ENCODE assay signal across 1 cellular context in the genomic region with DNA sequence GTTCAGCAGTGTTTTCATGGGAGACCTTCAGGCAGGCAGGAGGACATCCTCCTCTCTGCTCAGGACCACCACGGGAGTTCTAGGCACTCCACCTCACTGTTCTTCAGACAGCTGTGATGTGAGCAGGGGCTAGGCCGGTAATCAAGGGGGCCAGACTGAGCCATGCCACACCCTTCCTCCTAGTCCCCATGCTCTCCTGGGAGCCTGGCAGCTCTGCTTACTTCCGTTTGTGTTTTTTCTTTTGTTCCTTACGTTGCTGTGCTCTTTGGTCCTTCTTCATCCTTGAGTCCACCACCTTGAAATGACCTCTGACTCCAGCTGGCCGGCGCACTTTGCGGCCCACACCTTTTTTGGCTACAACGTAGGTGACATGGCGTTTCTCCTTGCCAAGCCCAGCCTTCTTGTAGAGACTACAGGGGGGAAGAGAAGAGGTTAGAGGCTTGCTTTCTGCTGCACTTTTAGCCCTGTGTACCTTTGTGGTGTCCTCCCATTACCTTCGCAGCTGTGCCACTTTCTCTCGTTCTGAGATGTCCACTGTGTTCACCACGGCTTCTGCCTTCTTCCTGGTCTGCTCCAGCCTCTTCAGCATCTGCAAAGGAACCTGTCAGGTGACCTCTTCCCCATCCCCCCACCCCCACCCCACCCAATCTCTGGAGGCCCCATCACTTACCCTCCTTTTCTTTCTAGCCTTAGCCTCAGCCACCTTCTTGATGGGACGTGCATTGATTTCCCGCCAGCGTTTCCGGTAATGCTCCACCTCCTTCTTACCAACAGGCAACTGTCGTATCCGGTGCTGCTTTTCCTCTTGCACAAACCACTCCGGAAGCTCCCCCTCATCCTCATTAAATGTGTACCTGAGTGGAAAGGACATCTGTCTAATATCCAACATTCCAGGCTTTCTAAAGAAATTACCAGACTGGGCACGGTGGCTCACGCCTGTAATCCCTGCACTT.
A peak's percentile ranks its signal among the peaks of the same experiment; 100 is the strongest.
TF ChIP-seq lines count a peak whose summit lies in the region.

No MANE protein-coding gene starts in this region.

TF ChIP-seq in HepG2, 621 proteins besides CTCF, POLR2A, EP300 and RAD21:
- TF ChIP-seq, protein P1, sequence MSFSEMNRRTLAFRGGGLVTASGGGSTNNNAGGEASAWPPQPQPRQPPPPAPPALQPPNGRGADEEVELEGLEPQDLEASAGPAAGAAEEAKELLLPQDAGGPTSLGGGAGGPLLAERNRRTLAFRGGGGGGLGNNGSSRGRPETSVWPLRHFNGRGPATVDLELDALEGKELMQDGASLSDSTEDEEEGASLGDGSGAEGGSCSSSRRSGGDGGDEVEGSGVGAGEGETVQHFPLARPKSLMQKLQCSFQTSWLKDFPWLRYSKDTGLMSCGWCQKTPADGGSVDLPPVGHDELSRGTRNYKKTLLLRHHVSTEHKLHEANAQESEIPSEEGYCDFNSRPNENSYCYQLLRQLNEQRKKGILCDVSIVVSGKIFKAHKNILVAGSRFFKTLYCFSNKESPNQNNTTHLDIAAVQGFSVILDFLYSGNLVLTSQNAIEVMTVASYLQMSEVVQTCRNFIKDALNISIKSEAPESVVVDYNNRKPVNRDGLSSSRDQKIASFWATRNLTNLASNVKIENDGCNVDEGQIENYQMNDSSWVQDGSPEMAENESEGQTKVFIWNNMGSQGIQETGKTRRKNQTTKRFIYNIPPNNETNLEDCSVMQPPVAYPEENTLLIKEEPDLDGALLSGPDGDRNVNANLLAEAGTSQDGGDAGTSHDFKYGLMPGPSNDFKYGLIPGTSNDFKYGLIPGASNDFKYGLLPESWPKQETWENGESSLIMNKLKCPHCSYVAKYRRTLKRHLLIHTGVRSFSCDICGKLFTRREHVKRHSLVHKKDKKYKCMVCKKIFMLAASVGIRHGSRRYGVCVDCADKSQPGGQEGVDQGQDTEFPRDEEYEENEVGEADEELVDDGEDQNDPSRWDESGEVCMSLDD (CRISPR knock-in tag; IDR thresholded peaks at IDR 0.05; ENCODE audit: borderline replicate concordance): no peak
- no peak for TF ChIP-seq SYNCRIP (IDR thresholded peaks at IDR 0.05; ENCODE audit: insufficient read depth, low read depth, low read length)
- TF ChIP-seq, protein P2, sequence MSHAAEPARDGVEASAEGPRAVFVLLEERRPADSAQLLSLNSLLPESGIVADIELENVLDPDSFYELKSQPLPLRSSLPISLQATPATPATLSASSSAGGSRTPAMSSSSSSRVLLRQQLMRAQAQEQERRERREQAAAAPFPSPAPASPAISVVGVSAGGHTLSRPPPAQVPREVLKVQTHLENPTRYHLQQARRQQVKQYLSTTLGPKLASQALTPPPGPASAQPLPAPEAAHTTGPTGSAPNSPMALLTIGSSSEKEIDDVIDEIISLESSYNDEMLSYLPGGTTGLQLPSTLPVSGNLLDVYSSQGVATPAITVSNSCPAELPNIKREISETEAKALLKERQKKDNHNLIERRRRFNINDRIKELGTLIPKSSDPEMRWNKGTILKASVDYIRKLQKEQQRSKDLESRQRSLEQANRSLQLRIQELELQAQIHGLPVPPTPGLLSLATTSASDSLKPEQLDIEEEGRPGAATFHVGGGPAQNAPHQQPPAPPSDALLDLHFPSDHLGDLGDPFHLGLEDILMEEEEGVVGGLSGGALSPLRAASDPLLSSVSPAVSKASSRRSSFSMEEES (CRISPR knock-in tag; IDR thresholded peaks at IDR 0.05): no peak
- TF ChIP-seq RFX1 (IDR thresholded peaks at IDR 0.05): no peak
- no peak for TF ChIP-seq ZNF230 (CRISPR knock-in tag; IDR thresholded peaks at IDR 0.05)
- TF ChIP-seq, protein P3, sequence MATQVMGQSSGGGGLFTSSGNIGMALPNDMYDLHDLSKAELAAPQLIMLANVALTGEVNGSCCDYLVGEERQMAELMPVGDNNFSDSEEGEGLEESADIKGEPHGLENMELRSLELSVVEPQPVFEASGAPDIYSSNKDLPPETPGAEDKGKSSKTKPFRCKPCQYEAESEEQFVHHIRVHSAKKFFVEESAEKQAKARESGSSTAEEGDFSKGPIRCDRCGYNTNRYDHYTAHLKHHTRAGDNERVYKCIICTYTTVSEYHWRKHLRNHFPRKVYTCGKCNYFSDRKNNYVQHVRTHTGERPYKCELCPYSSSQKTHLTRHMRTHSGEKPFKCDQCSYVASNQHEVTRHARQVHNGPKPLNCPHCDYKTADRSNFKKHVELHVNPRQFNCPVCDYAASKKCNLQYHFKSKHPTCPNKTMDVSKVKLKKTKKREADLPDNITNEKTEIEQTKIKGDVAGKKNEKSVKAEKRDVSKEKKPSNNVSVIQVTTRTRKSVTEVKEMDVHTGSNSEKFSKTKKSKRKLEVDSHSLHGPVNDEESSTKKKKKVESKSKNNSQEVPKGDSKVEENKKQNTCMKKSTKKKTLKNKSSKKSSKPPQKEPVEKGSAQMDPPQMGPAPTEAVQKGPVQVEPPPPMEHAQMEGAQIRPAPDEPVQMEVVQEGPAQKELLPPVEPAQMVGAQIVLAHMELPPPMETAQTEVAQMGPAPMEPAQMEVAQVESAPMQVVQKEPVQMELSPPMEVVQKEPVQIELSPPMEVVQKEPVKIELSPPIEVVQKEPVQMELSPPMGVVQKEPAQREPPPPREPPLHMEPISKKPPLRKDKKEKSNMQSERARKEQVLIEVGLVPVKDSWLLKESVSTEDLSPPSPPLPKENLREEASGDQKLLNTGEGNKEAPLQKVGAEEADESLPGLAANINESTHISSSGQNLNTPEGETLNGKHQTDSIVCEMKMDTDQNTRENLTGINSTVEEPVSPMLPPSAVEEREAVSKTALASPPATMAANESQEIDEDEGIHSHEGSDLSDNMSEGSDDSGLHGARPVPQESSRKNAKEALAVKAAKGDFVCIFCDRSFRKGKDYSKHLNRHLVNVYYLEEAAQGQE (IDR thresholded peaks at IDR 0.05; ENCODE audit: borderline replicate concordance in 1 of 2, low read depth in 1 of 2, low read length in 2 of 2): no peak
- TF ChIP-seq RBFOX2 (IDR thresholded peaks at IDR 0.05; ENCODE audit: low read depth, low read length): peak; percentile 7; the same call in 1 of the 2 replicates
- TF ChIP-seq, protein P4, sequence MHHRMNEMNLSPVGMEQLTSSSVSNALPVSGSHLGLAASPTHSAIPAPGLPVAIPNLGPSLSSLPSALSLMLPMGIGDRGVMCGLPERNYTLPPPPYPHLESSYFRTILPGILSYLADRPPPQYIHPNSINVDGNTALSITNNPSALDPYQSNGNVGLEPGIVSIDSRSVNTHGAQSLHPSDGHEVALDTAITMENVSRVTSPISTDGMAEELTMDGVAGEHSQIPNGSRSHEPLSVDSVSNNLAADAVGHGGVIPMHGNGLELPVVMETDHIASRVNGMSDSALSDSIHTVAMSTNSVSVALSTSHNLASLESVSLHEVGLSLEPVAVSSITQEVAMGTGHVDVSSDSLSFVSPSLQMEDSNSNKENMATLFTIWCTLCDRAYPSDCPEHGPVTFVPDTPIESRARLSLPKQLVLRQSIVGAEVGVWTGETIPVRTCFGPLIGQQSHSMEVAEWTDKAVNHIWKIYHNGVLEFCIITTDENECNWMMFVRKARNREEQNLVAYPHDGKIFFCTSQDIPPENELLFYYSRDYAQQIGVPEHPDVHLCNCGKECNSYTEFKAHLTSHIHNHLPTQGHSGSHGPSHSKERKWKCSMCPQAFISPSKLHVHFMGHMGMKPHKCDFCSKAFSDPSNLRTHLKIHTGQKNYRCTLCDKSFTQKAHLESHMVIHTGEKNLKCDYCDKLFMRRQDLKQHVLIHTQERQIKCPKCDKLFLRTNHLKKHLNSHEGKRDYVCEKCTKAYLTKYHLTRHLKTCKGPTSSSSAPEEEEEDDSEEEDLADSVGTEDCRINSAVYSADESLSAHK (CRISPR knock-in tag; IDR thresholded peaks at IDR 0.05; ENCODE audit: borderline replicate concordance): no peak
- TF ChIP-seq ZNF564 (CRISPR knock-in tag; IDR thresholded peaks at IDR 0.05): no peak
- no peak for TF ChIP-seq FIP1L1 (IDR thresholded peaks at IDR 0.05; ENCODE audit: borderline replicate concordance, insufficient read depth, low read depth, low read length)
- TF ChIP-seq, protein P5, sequence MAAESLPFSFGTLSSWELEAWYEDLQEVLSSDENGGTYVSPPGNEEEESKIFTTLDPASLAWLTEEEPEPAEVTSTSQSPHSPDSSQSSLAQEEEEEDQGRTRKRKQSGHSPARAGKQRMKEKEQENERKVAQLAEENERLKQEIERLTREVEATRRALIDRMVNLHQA (CRISPR knock-in tag; IDR thresholded peaks at IDR 0.05): no peak
- TF ChIP-seq, protein P6, sequence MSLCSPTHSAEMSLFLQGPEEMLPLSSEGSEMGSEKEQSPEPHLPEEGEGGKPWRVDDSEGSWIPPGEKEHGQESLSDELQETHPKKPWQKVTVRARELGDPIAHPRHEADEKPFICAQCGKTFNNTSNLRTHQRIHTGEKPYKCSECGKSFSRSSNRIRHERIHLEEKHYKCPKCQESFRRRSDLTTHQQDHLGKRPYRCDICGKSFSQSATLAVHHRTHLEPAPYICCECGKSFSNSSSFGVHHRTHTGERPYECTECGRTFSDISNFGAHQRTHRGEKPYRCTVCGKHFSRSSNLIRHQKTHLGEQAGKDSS (CRISPR knock-in tag; IDR thresholded peaks at IDR 0.05; ENCODE audit: borderline replicate concordance, low read depth): 0 out of 2 replicates have a peak, but pooled peaks have one; percentile 27
- peak; percentile 23 for TF ChIP-seq HNRNPK (IDR thresholded peaks at IDR 0.05; ENCODE audit: low read depth, low read length, poor library complexity, severe bottlenecking)
- TF ChIP-seq RBM22 (optimal IDR thresholded peaks at IDR 0.05; ENCODE audit: low read length): peak; percentile 99
- TF ChIP-seq DNMT1 (CRISPR knock-in tag; IDR thresholded peaks at IDR 0.05): no peak
- TF ChIP-seq FOXC1 (CRISPR knock-in tag; IDR thresholded peaks at IDR 0.05; ENCODE audit: borderline replicate concordance): no peak
- peak; percentile 57; the same call in 1 of the 2 replicates for TF ChIP-seq PAF1 (CRISPR knock-in tag; IDR thresholded peaks at IDR 0.05)
- no peak for TF ChIP-seq ZFP36L1 (CRISPR knock-in tag; IDR thresholded peaks at IDR 0.05)
- TF ChIP-seq, protein P7, sequence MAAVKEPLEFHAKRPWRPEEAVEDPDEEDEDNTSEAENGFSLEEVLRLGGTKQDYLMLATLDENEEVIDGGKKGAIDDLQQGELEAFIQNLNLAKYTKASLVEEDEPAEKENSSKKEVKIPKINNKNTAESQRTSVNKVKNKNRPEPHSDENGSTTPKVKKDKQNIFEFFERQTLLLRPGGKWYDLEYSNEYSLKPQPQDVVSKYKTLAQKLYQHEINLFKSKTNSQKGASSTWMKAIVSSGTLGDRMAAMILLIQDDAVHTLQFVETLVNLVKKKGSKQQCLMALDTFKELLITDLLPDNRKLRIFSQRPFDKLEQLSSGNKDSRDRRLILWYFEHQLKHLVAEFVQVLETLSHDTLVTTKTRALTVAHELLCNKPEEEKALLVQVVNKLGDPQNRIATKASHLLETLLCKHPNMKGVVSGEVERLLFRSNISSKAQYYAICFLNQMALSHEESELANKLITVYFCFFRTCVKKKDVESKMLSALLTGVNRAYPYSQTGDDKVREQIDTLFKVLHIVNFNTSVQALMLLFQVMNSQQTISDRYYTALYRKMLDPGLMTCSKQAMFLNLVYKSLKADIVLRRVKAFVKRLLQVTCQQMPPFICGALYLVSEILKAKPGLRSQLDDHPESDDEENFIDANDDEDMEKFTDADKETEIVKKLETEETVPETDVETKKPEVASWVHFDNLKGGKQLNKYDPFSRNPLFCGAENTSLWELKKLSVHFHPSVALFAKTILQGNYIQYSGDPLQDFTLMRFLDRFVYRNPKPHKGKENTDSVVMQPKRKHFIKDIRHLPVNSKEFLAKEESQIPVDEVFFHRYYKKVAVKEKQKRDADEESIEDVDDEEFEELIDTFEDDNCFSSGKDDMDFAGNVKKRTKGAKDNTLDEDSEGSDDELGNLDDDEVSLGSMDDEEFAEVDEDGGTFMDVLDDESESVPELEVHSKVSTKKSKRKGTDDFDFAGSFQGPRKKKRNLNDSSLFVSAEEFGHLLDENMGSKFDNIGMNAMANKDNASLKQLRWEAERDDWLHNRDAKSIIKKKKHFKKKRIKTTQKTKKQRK (IDR thresholded peaks at IDR 0.05; ENCODE audit: low read length): no peak
- TF ChIP-seq HES4 (CRISPR knock-in tag; IDR thresholded peaks at IDR 0.05; ENCODE audit: borderline replicate concordance): no peak
- TF ChIP-seq POLR2G (IDR thresholded peaks at IDR 0.05; ENCODE audit: low read depth, low read length): peak; percentile 48; the same call in 1 of the 2 replicates
- TF ChIP-seq ZNF337 (CRISPR knock-in tag; IDR thresholded peaks at IDR 0.05; ENCODE audit: borderline replicate concordance, low read depth): no peak
- peak; percentile 34; the same call in 1 of the 2 replicates for TF ChIP-seq POLR2AphosphoS5 (IDR thresholded peaks at IDR 0.05; ENCODE audit: low read depth, low read length)
- no peak for TF ChIP-seq TAF1 (CRISPR knock-in tag; IDR thresholded peaks at IDR 0.05)
- no peak for TF ChIP-seq ZNF747 (CRISPR knock-in tag; IDR thresholded peaks at IDR 0.05; ENCODE audit: borderline replicate concordance)
